Comparison of ENCODE assay signal across 22 cellular contexts in the genomic region with DNA sequence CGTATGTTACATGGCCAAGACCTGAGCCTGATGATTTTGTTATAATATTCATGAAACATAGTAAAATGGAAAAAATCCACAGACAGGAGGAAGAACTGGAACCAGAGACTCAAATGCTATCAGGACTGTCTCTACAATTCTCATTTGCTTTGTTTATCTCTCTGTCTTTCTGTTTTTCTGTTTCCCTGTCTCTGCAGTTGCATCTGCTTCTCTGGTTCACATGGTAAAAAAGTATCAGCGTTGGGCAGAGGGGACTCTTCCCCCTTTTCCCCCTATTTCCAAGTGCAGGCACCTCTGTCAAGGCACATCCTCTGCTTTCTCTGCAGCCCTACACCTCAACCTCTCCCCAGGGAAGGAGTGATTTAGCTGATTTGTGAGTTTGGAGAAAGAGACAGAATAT.
"Had no signal": no experiment of that assay in that cellular context is flagged by ENCODE, and none has a peak within 500 bp of the region (broad histone marks: within the 10 kb centered on the region; RNA-seq: fewer than 3 reads in every experiment).

No MANE protein-coding gene starts in this region.

- ATAC-seq: activated CD4-positive, alpha-beta T cell treated with anti-CD3 and anti-CD28 coated beads for 36 hours; natural killer cell treated with Interleukin-12 subunit alpha and Interleukin-12 subunit beta and Interleukin-15 and Interleukin-18, amount 100 ng/mL, for 72 hours; stimulated activated effector memory CD8-positive, alpha-beta T cell treated with anti-CD3 and anti-CD28 coated beads, Interleukin-12 subunit alpha, Interleukin-12 subunit beta, amount 100 ng/mL, for 72 hours had no signal

- H3K4me3 Mint-ChIP-seq: activated B cell treated with CpG ODN at 0.5 μM for 24 hours; activated CD4-positive, alpha-beta T cell treated with anti-CD3 and anti-CD28 coated beads for 36 hours; dendritic cell treated with granulocyte-macrophage colony-stimulating factor and Interleukin-4, amounts not matched to agents 40 ng/mL and 50 ng/mL, for 4 days; immature natural killer cell; natural killer cell treated with Interleukin-12 subunit alpha and Interleukin-12 subunit beta and Interleukin-15 and Interleukin-18, amount 100 ng/mL, for 72 hours; stimulated activated effector memory CD8-positive, alpha-beta T cell treated with anti-CD3 and anti-CD28 coated beads, Interleukin-12 subunit alpha, Interleukin-12 subunit beta, amount 100 ng/mL, for 72 hours; T-helper 1 cell treated with Interleukin-12 subunit alpha and Interleukin-12 subunit beta and Interleukin-4 antibody, amounts not matched to agents 30 μg/mL and 1 μg/mL, for 36 hours had no signal

- H3K36me3 ChIP-seq: left lung, transverse colon had no signal

- H3K4me1 ChIP-seq: left lung, transverse colon had no signal

- H3K4me1 Mint-ChIP-seq: activated B cell treated with CpG ODN at 0.5 μM for 24 hours; activated CD4-positive, alpha-beta T cell treated with anti-CD3 and anti-CD28 coated beads for 36 hours; immature natural killer cell; stimulated activated effector memory CD8-positive, alpha-beta T cell treated with anti-CD3 and anti-CD28 coated beads, Interleukin-12 subunit alpha, Interleukin-12 subunit beta, amount 100 ng/mL, for 72 hours had no signal

- H3K36me3 Mint-ChIP-seq: immature natural killer cell; natural killer cell treated with Interleukin-12 subunit alpha and Interleukin-12 subunit beta and Interleukin-15 and Interleukin-18, amount 100 ng/mL, for 72 hours; stimulated activated effector memory CD8-positive, alpha-beta T cell treated with anti-CD3 and anti-CD28 coated beads, Interleukin-12 subunit alpha, Interleukin-12 subunit beta, amount 100 ng/mL, for 72 hours had no signal

- H3K27me3 ChIP-seq: left lung, transverse colon had no signal

- H3K9me3 Mint-ChIP-seq: activated B cell treated with CpG ODN at 0.5 μM for 24 hours; dendritic cell treated with granulocyte-macrophage colony-stimulating factor and Interleukin-4, amounts not matched to agents 40 ng/mL and 50 ng/mL, for 4 days; immature natural killer cell; natural killer cell treated with Interleukin-12 subunit alpha and Interleukin-12 subunit beta and Interleukin-15 and Interleukin-18, amount 100 ng/mL, for 72 hours; stimulated activated effector memory CD8-positive, alpha-beta T cell treated with anti-CD3 and anti-CD28 coated beads, Interleukin-12 subunit alpha, Interleukin-12 subunit beta, amount 100 ng/mL, for 72 hours; T-helper 1 cell treated with Interleukin-12 subunit alpha and Interleukin-12 subunit beta and Interleukin-4 antibody, amounts not matched to agents 30 μg/mL and 1 μg/mL, for 36 hours had no signal

- H3K9me3 ChIP-seq: left lung, transverse colon had no signal

- DNase-seq: activated B cell treated with CpG ODN at 0.5 μM for 24 hours; activated CD4-positive, alpha-beta T cell treated with anti-CD3 and anti-CD28 coated beads for 36 hours; activated CD4-positive, alpha-beta T cell treated with anti-CD3 and anti-CD28 coated beads, Interleukin-2, amount 50 U/mL, for 48 hours; activated naive CD4-positive, alpha-beta T cell treated with Interleukin-2 at 50 U/mL for 16 hours; activated T-cell treated with anti-CD3 and anti-CD28 coated beads, Interleukin-2, amount 50 U/mL, for 48 hours; amygdala; effector CD4-positive, alpha-beta T cell; foreskin melanocyte; immature natural killer cell; midbrain; nucleus accumbens; stimulated activated CD4-positive, alpha-beta T cell treated with anti-CD3 and anti-CD28 coated beads, Interleukin-2, amount 100 ng/mL, for 24 hours; T1000; transverse colon had no signal

- H3K27ac ChIP-seq: left lung, transverse colon had no signal

- H3K4me3 ChIP-seq: left lung, lung, transverse colon had no signal

- FAIRE-seq: endometrium, urothelium cell line had no signal

- H3K27ac Mint-ChIP-seq: activated B cell treated with CpG ODN at 0.5 μM for 24 hours; activated CD4-positive, alpha-beta T cell treated with anti-CD3 and anti-CD28 coated beads for 36 hours; dendritic cell treated with granulocyte-macrophage colony-stimulating factor and Interleukin-4, amounts not matched to agents 40 ng/mL and 50 ng/mL, for 4 days; immature natural killer cell; natural killer cell treated with Interleukin-12 subunit alpha and Interleukin-12 subunit beta and Interleukin-15 and Interleukin-18, amount 100 ng/mL, for 72 hours; stimulated activated effector memory CD8-positive, alpha-beta T cell treated with anti-CD3 and anti-CD28 coated beads, Interleukin-12 subunit alpha, Interleukin-12 subunit beta, amount 100 ng/mL, for 72 hours; T-helper 1 cell treated with Interleukin-12 subunit alpha and Interleukin-12 subunit beta and Interleukin-4 antibody, amounts not matched to agents 30 μg/mL and 1 μg/mL, for 36 hours had no signal
